Comparison of ENCODE assay signal across 1 cellular context in the genomic region with DNA sequence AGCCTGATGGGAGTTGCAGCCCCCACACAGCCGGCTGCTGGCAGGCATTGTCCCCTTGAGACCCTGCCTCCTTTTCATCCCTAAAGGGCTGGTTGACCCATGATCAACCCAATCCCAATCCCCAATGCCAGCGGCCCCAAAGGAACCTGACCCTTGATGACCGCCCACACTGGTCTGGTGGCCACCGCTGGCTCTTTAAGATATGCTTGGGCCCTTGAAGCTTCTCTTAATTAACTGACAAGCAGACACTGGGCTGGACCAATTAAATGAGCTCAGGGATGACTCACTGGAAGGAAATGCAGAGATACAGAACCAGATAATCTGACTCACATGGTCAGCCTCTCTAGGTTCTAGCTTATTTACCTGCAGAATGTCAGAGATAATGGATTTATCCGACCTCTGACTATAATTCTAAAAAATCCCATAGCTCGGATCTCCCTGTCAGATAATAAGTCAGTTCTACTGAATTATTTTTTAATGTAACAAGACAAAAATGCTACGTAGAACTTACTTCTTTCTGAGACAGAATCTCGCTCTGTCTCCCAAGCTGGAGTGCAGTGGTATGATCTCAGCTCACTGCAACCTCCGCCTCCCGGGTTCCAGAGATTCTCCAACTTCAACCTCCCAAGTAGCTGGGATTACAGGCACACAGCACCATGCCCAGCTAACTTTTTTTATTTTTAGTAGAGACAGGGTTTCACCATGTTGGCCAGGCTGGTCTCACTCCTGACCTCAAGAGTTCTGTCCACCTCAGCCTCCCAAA.
TF ChIP-seq lines count a peak whose summit lies in the region.

No MANE protein-coding gene starts in this region.

TF ChIP-seq in HEK293, 187 proteins besides CTCF, POLR2A, EP300 and RAD21 (continued from another document):
- 0 out of 2 replicates have a peak, but pooled peaks have one; percentile 4 for TF ChIP-seq TSHZ1 (tag by site-specific recombination; IDR thresholded peaks at IDR 0.05; ENCODE audit: borderline replicate concordance)
- TF ChIP-seq, protein P1, sequence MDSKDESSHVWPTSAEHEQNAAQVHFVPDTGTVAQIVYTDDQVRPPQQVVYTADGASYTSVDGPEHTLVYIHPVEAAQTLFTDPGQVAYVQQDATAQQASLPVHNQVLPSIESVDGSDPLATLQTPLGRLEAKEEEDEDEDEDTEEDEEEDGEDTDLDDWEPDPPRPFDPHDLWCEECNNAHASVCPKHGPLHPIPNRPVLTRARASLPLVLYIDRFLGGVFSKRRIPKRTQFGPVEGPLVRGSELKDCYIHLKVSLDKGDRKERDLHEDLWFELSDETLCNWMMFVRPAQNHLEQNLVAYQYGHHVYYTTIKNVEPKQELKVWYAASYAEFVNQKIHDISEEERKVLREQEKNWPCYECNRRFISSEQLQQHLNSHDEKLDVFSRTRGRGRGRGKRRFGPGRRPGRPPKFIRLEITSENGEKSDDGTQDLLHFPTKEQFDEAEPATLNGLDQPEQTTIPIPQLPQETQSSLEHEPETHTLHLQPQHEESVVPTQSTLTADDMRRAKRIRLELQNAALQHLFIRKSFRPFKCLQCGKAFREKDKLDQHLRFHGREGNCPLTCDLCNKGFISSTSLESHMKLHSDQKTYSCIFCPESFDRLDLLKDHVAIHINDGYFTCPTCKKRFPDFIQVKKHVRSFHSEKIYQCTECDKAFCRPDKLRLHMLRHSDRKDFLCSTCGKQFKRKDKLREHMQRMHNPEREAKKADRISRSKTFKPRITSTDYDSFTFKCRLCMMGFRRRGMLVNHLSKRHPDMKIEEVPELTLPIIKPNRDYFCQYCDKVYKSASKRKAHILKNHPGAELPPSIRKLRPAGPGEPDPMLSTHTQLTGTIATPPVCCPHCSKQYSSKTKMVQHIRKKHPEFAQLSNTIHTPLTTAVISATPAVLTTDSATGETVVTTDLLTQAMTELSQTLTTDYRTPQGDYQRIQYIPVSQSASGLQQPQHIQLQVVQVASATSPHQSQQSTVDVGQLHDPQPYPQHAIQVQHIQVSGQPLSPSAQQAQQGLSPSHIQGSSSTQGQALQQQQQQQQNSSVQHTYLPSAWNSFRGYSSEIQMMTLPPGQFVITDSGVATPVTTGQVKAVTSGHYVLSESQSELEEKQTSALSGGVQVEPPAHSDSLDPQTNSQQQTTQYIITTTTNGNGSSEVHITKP (tag by site-specific recombination; IDR thresholded peaks at IDR 0.05): peak; percentile 88
- TF ChIP-seq BCL11B (tag by site-specific recombination; IDR thresholded peaks at IDR 0.05; ENCODE audit: low read depth): no peak
- peak; percentile 59 for TF ChIP-seq ZNF366 (tag by site-specific recombination; conservative IDR thresholded peaks at IDR 0.05)
- TF ChIP-seq SP3 (tag by site-specific recombination; IDR thresholded peaks at IDR 0.05): 0 out of 2 replicates have a peak, but pooled peaks have one; percentile 9
